8 cellular contexts compared by ENCODE assay signal in genomic region chr4:4492161-4492847, GRCh38. TPM values are rescaled to one million over a fixed set of nuclear protein-coding genes. Genes with fewer than 3 reads are reported as not detected.
A peak's percentile ranks its signal among the peaks of the same experiment; 100 is the strongest.
DNase-seq lines count a peak whose midpoint lies in the region; ATAC-seq and TF ChIP-seq lines count a peak whose summit lies in the region.

No MANE protein-coding gene starts in this region.

- TF ChIP-seq POLR2A in Peyer's patch (IDR thresholded peaks at IDR 0.05): no peak

- H3K36me3 ChIP-seq in Peyer's patch: no peaks in the 10 kb centered on the region

- no peaks in the 10 kb centered on the region for H3K27me3 ChIP-seq in Peyer's patch

- ATAC-seq in GM19395 (IDR thresholded peaks at IDR 0.05; ENCODE audit: unreplicated experiment) (peak; percentile 81), HG03432 (IDR thresholded peaks at IDR 0.05; ENCODE audit: unreplicated experiment) (peak; percentile 83)

- H3K27ac ChIP-seq in substantia nigra (ENCODE audit: low read depth, low read length, poor library complexity, severe bottlenecking) (no peak overlapping the region), Peyer's patch (peak overlapping the region in 1 of 4 donors; percentile 0), caudate nucleus (ENCODE audit: low read depth, low read length) (no peak overlapping the region)

- peak; percentile 40 for DNase-seq in AG20443 (ENCODE audit: low spot score)
- DNase-seq in choroid plexus epithelial cell (ENCODE audit: low read depth): peak; percentile 78
- DNase-seq in SK-N-DZ (ENCODE audit: low spot score): no peak
- DNase-seq in substantia nigra (lab: John Stamatoyannopoulos, UW): no peak
- DNase-seq in Peyer's patch: no peak
- DNase-seq in caudate nucleus (lab: John Stamatoyannopoulos, UW): no peak

- H3K9me3 ChIP-seq in Peyer's patch: no peaks in the 10 kb centered on the region

- peak overlapping the region; percentile 41 for H3K4me3 ChIP-seq in choroid plexus epithelial cell (ENCODE audit: low read depth, low read length)
- no peak overlapping the region for H3K4me3 ChIP-seq in Peyer's patch

- TF ChIP-seq CTCF in choroid plexus epithelial cell (conservative IDR thresholded peaks at IDR 0.05; ENCODE audit: low read depth, low read length) (no peak), Peyer's patch (IDR thresholded peaks at IDR 0.05) (no peak)

- peaks cover 0 to 6% (median 0%) of the 10 kb centered on the region in 4 donors for H3K4me1 ChIP-seq in Peyer's patch

RNA-seq across cellular contexts. Expression of gene STX18, which starts 49.5 kb away (rescaled TPM):
- 25.3 and 32.7 TPM in 2 replicates for polyA plus RNA-seq in SK-N-DZ (2014; cell fraction: cytosol; rRNA removed)
- 43.4 and 53.1 TPM in 2 replicates for polyA plus RNA-seq in SK-N-DZ (2014; cell fraction: nucleus; rRNA removed)
- 10 to 100 TPM; 33.0 to 56.0 (median 42.3) TPM for total RNA-seq in Peyer's patch

Comparison
In these comparisons a context has a peak if more than half of its experiments do, and no peak if none do; other contexts are left out.
1. DNase-seq: peak in AG20443 (single experiment) and choroid plexus epithelial cell (single experiment); none in SK-N-DZ (single experiment), substantia nigra (0 of 49), Peyer's patch (0 of 3) and caudate nucleus (0 of 61).